15 cellular contexts compared by ENCODE assay signal in the genomic region with DNA sequence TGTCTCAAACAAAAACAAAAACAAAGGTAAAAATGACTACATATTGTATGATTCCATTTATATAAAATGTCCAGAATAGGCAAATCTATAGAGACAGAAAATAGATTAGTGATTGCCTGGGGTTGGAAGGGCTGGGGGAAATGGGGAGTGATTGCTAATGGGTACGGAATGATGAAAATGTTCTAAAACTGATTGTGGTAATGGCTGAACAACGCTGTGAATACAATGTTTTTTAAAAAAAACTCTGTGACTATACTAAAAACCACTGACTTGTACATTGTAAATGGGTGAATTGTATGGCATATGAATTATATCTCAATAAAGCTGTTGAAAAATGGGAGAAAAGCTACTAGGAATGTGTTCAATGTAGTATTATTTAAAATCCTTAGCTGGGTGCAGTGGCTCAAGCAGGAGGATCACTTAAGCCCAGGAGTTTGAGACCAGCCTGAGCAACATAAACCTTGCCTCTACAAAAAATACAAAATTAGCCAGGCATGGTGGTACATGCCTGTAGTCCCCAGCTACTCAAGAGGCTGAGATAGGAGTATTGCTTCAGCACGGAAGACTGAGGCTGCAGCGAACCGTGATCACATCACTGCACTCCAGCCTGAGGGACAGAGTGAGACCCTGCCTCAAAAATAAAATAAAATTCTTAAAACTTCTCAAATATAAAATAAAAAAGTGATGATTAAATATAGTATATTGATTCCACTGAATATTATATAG. TPM values are rescaled to one million over a fixed set of nuclear protein-coding genes. Genes with fewer than 3 reads are reported as not detected.
DNase-seq lines count a peak whose midpoint lies in the region; ATAC-seq and TF ChIP-seq lines count a peak whose summit lies in the region.
"Had no signal": no experiment of that assay in that cellular context is flagged by ENCODE, and none has a peak within 500 bp of the region (broad histone marks: within the 10 kb centered on the region; RNA-seq: fewer than 3 reads in every experiment).

No MANE protein-coding gene starts in this region.

- H2BK20ac ChIP-seq in IMR-90 (ENCODE audit: low read depth, low read length), result peak overlapping the region; percentile 53; the same call in 1 of the 2 replicates

- in situ Hi-C loops in IMR-90 (cut with MboI; ENCODE audit: low sequenced_read_pairs), result no loop called here

- TF ChIP-seq CTCF in IMR-90 (conservative IDR thresholded peaks at IDR 0.05; ENCODE audit: low read depth, low read length) (no peak), chondrocyte (IDR thresholded peaks at IDR 0.05) (no peak)

- dilution Hi-C loops in IMR-90 (cut with HindIII; ENCODE audit: low sequenced_read_pairs, unreplicated experiment), result no loop called here

- WGBS in IMR-90 (ENCODE audit: extremely low coverage in 2 of 2, insufficient read length in 1 of 2), 2 experiments, result no CpG with 5 or more reads among the region's 5 CpGs
- WGBS in trophoblast cell (ENCODE audit: extremely low coverage, insufficient coverage, insufficient read length), result no CpG with 5 or more reads among the region's 5 CpGs

- H3K9me3 ChIP-seq in IMR-90 (ENCODE audit: control insufficient read depth, insufficient read depth, low read length), result no peaks in the 10 kb centered on the region
- no peaks in the 10 kb centered on the region for H3K9me3 ChIP-seq in trophoblast cell (ENCODE audit: insufficient read depth, low read depth, low read length)
- H3K9me3 ChIP-seq: BE2C had no signal

- H3K4ac ChIP-seq in IMR-90 (ENCODE audit: low read depth, low read length), result peak overlapping the region; percentile 83; the same call in 1 of the 2 replicates
- H3K4ac ChIP-seq in trophoblast cell (ENCODE audit: low read depth, low read length), result no peak overlapping the region

- intact Hi-C loops in IMR-90 (cut with micrococcal nuclease), result loop anchor here (5.0 kb wide), 1 partner anchor 48 kb away; a partner anchor contains a TSS

- no peak overlapping the region for H4K12ac ChIP-seq in trophoblast cell (ENCODE audit: low read depth, low read length)

- H4K91ac ChIP-seq in IMR-90 (ENCODE audit: insufficient read depth, low read depth, low read length), result 0 out of 2 replicates have a peak overlapping the region, but pooled peaks have one; percentile 10
- no peak overlapping the region for H4K91ac ChIP-seq in trophoblast cell (ENCODE audit: low read depth, low read length)

- no peak overlapping the region for H3K56ac ChIP-seq in IMR-90 (ENCODE audit: extremely low read depth, insufficient read depth, low read length)

- H4K8ac ChIP-seq in IMR-90 (ENCODE audit: low read depth in 2 of 2, low read length in 2 of 2) (peak overlapping the region in 1 of 2 experiments; percentile 45; a peak in 1 of 4 replicates), trophoblast cell (ENCODE audit: low read depth, low read length) (peak overlapping the region; percentile 33)

- TF ChIP-seq POLR2A in IMR-90 (IDR thresholded peaks at IDR 0.05; ENCODE audit: low read depth, low read length), result no peak

- no peak overlapping the region for H2AFZ ChIP-seq in IMR-90 (replicated peaks; ENCODE audit: low read length, poor library complexity)
- no peak overlapping the region for H2AFZ ChIP-seq in trophoblast cell (ENCODE audit: insufficient read depth, low read length, poor library complexity)

- no TSS peak for BruUV-seq in IMR-90 (replicated peaks; lab: Mats Ljungman, UMichigan)

- POLR2A ChIA-PET in IMR-90 (lab: Charles Lee; ENCODE audit: unreplicated experiment), result no interaction called here
- POLR2A ChIA-PET in activated CD4-positive, alpha-beta memory T cell treated with anti-CD3 and anti-CD28 coated beads, Interleukin-2, amount 10 ng/mL, durations not matched to agents 7 days and 5 days (lab: Charles Lee), result no interaction called here

- no peaks in the 10 kb centered on the region for H3K27me3 Mint-ChIP-seq in chondrocyte (ENCODE audit: low read depth)
- no peaks in the 10 kb centered on the region for H3K27me3 Mint-ChIP-seq in activated CD4-positive, alpha-beta memory T cell treated with anti-CD3 and anti-CD28 coated beads, Interleukin-2, amount 10 ng/mL, durations not matched to agents 7 days and 5 days

- no peak overlapping the region for H3K18ac ChIP-seq in IMR-90 (ENCODE audit: low read depth, low read length)
- H3K18ac ChIP-seq in trophoblast cell (ENCODE audit: low read length), result no peak overlapping the region

- H4K5ac ChIP-seq in IMR-90 (ENCODE audit: low read depth, low read length), result no peak overlapping the region; the same call in 1 of the 2 replicates

- H3K4me3 ChIP-seq in IMR-90 (ENCODE audit: insufficient read depth, low read depth, low read length) (no peak overlapping the region), trophoblast cell (ENCODE audit: low read depth, low read length) (no peak overlapping the region)

- H2BK5ac ChIP-seq in IMR-90 (ENCODE audit: low read depth, low read length, poor library complexity, severe bottlenecking) (peak overlapping the region; percentile 59), trophoblast cell (ENCODE audit: low read depth, low read length, poor library complexity) (no peak overlapping the region)

- H3K23ac ChIP-seq in IMR-90 (ENCODE audit: low read depth, low read length) (peak overlapping the region; percentile 61; the same call in 1 of the 2 replicates), trophoblast cell (ENCODE audit: low read length) (no peak overlapping the region)

- H3K4me1 Mint-ChIP-seq in chondrocyte (ENCODE audit: low read depth), result peaks cover 75% of the 10 kb centered on the region
- peaks cover 8% of the 10 kb centered on the region for H3K4me1 Mint-ChIP-seq in activated CD4-positive, alpha-beta memory T cell treated with anti-CD3 and anti-CD28 coated beads, Interleukin-2, amount 10 ng/mL, durations not matched to agents 7 days and 5 days

- TF ChIP-seq RAD21 in IMR-90 (IDR thresholded peaks at IDR 0.05; ENCODE audit: low read length), result no peak

- no peaks in the 10 kb centered on the region for H3K36me3 Mint-ChIP-seq in chondrocyte (ENCODE audit: low read depth)
- no peaks in the 10 kb centered on the region for H3K36me3 Mint-ChIP-seq in activated CD4-positive, alpha-beta memory T cell treated with anti-CD3 and anti-CD28 coated beads, Interleukin-2, amount 10 ng/mL, durations not matched to agents 7 days and 5 days (ENCODE audit: low read depth)

- no peaks in the 10 kb centered on the region for H4K20me1 ChIP-seq in IMR-90 (ENCODE audit: insufficient read depth, low read length)

- H3K27ac ChIP-seq in IMR-90 (ENCODE audit: insufficient read depth, low read length), result no peak overlapping the region
- H3K27ac ChIP-seq in trophoblast cell (ENCODE audit: low read depth, low read length), result no peak overlapping the region

- H3K27ac Mint-ChIP-seq in chondrocyte (ENCODE audit: unreplicated experiment), result peak overlapping the region; percentile 17
- no peak overlapping the region for H3K27ac Mint-ChIP-seq in activated CD4-positive, alpha-beta memory T cell treated with anti-CD3 and anti-CD28 coated beads, Interleukin-2, amount 10 ng/mL, durations not matched to agents 7 days and 5 days
- H3K27ac Mint-ChIP-seq: CD8-positive, alpha-beta T cell had no signal

- H3K14ac ChIP-seq in IMR-90 (replicated peaks; ENCODE audit: low read depth, low read length) (peak overlapping the region; percentile 85), trophoblast cell (ENCODE audit: low read length) (no peak overlapping the region)

- H2BK120ac ChIP-seq in IMR-90 (ENCODE audit: low read depth, low read length), result peak overlapping the region; percentile 60
- no peak overlapping the region for H2BK120ac ChIP-seq in trophoblast cell (ENCODE audit: insufficient read depth, low read length, poor library complexity)

- H3K79me1 ChIP-seq in IMR-90 (ENCODE audit: low read depth in 1 of 2, low read length in 2 of 2), result peaks cover 47 to 75% of the 10 kb centered on the region in 2 experiments
- H3K79me1 ChIP-seq in trophoblast cell (ENCODE audit: low read length), result peaks cover 24% of the 10 kb centered on the region

- H3K9me3 Mint-ChIP-seq in chondrocyte (ENCODE audit: low read depth), result no peaks in the 10 kb centered on the region
- no peaks in the 10 kb centered on the region for H3K9me3 Mint-ChIP-seq in activated CD4-positive, alpha-beta memory T cell treated with anti-CD3 and anti-CD28 coated beads, Interleukin-2, amount 10 ng/mL, durations not matched to agents 7 days and 5 days
- H3K9me3 Mint-ChIP-seq: CD8-positive, alpha-beta T cell had no signal

- no peaks in the 10 kb centered on the region for H3K27me3 ChIP-seq in IMR-90 (ENCODE audit: control insufficient read depth, insufficient read depth, low read length)
- H3K27me3 ChIP-seq in trophoblast cell (ENCODE audit: insufficient read depth, low read length), result no peaks in the 10 kb centered on the region
- H3K27me3 ChIP-seq: BE2C had no signal

- H3K9me1 ChIP-seq in IMR-90 (ENCODE audit: insufficient read depth, low read length), result peaks cover 25% of the 10 kb centered on the region

- H2BK15ac ChIP-seq in IMR-90 (ENCODE audit: low read depth, low read length), result no peak overlapping the region

- DNase-seq in EL (peak; percentile 66), IMR-90 (no peak), chondrocyte (ENCODE audit: low spot score) (no peak), trophoblast cell (no peak)
- DNase-seq in activated CD4-positive, alpha-beta memory T cell treated with anti-CD3 and anti-CD28 coated beads, Interleukin-2, amount 10 ng/mL, durations not matched to agents 7 days and 5 days, result no peak
- DNase-seq: BE2C; CD8-positive, alpha-beta T cell; GOT3; NCI-H187; NCI-H446; NCI-H69; NK-92 treated with Interleukin-12 subunit alpha and Interleukin-12 subunit beta, amount 100 ng/mL, for 24 hours had no signal

- H3K4me1 ChIP-seq in IMR-90 (ENCODE audit: control insufficient read depth, insufficient read depth, low read length) (peaks cover 36% of the 10 kb centered on the region), trophoblast cell (ENCODE audit: control insufficient read depth in 1 of 2, insufficient read depth in 2 of 2, low read length in 2 of 2) (peaks cover 26 to 34% of the 10 kb centered on the region in 2 experiments)

- H3K9ac ChIP-seq in IMR-90 (ENCODE audit: low read depth, low read length) (no peak overlapping the region), trophoblast cell (ENCODE audit: low read length) (no peak overlapping the region)

- CTCF ChIA-PET in IMR-90 (lab: Yijun Ruan, JAX), result interaction anchor here (1.1 to 1.2 kb wide), 2 partner anchors 11 to 12 kb away, joined by 3 read pairs; no protein-coding TSS in a partner anchor
- CTCF ChIA-PET in activated CD4-positive, alpha-beta memory T cell treated with anti-CD3 and anti-CD28 coated beads, Interleukin-2, amount 10 ng/mL, durations not matched to agents 7 days and 5 days (lab: Charles Lee), result interaction anchor here (0.7 to 1.3 kb wide), 2 partner anchors 34 to 244 kb away, joined by 3 read pairs; no protein-coding TSS in a partner anchor

- H3K4me3 Mint-ChIP-seq in chondrocyte (ENCODE audit: unreplicated experiment), result no peak overlapping the region
- no peak overlapping the region for H3K4me3 Mint-ChIP-seq in activated CD4-positive, alpha-beta memory T cell treated with anti-CD3 and anti-CD28 coated beads, Interleukin-2, amount 10 ng/mL, durations not matched to agents 7 days and 5 days
- H3K4me3 Mint-ChIP-seq: CD8-positive, alpha-beta T cell had no signal

- no peak overlapping the region for H2AK9ac ChIP-seq in IMR-90 (replicated peaks; ENCODE audit: low read depth, low read length, poor library complexity)

- H3K4me2 ChIP-seq in IMR-90 (ENCODE audit: low read depth, low read length) (no peak overlapping the region), trophoblast cell (ENCODE audit: low read length) (no peak overlapping the region)

- H2AK5ac ChIP-seq in IMR-90 (ENCODE audit: low read depth, low read length) (peak overlapping the region; percentile 81; the same call in 1 of the 2 replicates), trophoblast cell (ENCODE audit: low read length) (no peak overlapping the region)

- no peaks in the 10 kb centered on the region for H3K36me3 ChIP-seq in IMR-90 (ENCODE audit: control insufficient read depth, insufficient read depth, low read length)
- H3K36me3 ChIP-seq in trophoblast cell (ENCODE audit: control insufficient read depth in 1 of 2, insufficient read depth in 2 of 2, low read length in 2 of 2), result no peaks in the 10 kb centered on the region
- H3K36me3 ChIP-seq: BE2C had no signal

- no peak for ATAC-seq in IMR-90 (ENCODE audit: low read depth)
- no peak for ATAC-seq in HG03342 (IDR thresholded peaks at IDR 0.05; ENCODE audit: unreplicated experiment)
- no peak for ATAC-seq in GM18519 (IDR thresholded peaks at IDR 0.05; ENCODE audit: low FRiP score, unreplicated experiment)
- ATAC-seq in HG03432 (IDR thresholded peaks at IDR 0.05; ENCODE audit: unreplicated experiment), result no peak
- ATAC-seq: CD8-positive, alpha-beta T cell had no signal

- peaks cover 13% of the 10 kb centered on the region for H3K79me2 ChIP-seq in trophoblast cell (ENCODE audit: control insufficient read depth, insufficient read depth, low read length, poor library complexity)

- H2BK12ac ChIP-seq in trophoblast cell (ENCODE audit: low read length), result peak overlapping the region; percentile 73

RNA-seq across cellular contexts. Expression of a gene that starts 47.9 kb away (rescaled TPM):
- total RNA-seq in IMR-90 (2012; rRNA removed) (23.3 and 34.4 TPM in 2 replicates), chondrocyte (55.0 to 60.2 TPM (median 56.1 TPM) in 3 replicates)
- polyA plus RNA-seq in IMR-90 (2012; rRNA removed), result 51.7 and 54.3 TPM in 2 replicates
- 33.4 and 54.4 TPM in 2 replicates for polyA plus RNA-seq in IMR-90 (2012; cell fraction: cytosol; rRNA removed)
- 144 and 187 TPM in 2 replicates for polyA plus RNA-seq in IMR-90 (2012; cell fraction: nucleus; rRNA removed; ENCODE audit: low replicate concordance)
- polyA plus RNA-seq in trophoblast cell (2013), result 76.2 and 80.2 TPM in 2 replicates
- total RNA-seq in activated CD4-positive, alpha-beta memory T cell treated with anti-CD3 and anti-CD28 coated beads, Interleukin-2, amount 10 ng/mL, durations not matched to agents 7 days and 5 days, result 10 to 100 TPM; 29.3 to 30.3 TPM

RNA-seq across cellular contexts. Expression of a gene that starts 48.4 kb away (rescaled TPM):
- total RNA-seq in IMR-90 (2012; rRNA removed), result 0.28 and 0.72 TPM in 2 replicates
- 0.23 and 0.55 TPM in 2 replicates for polyA plus RNA-seq in IMR-90 (2012; rRNA removed)
- 0.12 and 0.30 TPM in 2 replicates for polyA plus RNA-seq in IMR-90 (2012; cell fraction: cytosol; rRNA removed)
- 1.1 and 1.8 TPM in 2 replicates for polyA plus RNA-seq in IMR-90 (2012; cell fraction: nucleus; rRNA removed; ENCODE audit: low replicate concordance)
- total RNA-seq in chondrocyte, result 1.2 to 2.6 TPM (median 1.5 TPM) in 3 replicates
- polyA plus RNA-seq in trophoblast cell (2013), result 0.39 and 0.47 TPM in 2 replicates
- total RNA-seq in activated CD4-positive, alpha-beta memory T cell treated with anti-CD3 and anti-CD28 coated beads, Interleukin-2, amount 10 ng/mL, durations not matched to agents 7 days and 5 days, result not detected
